17 cellular contexts compared by ENCODE assay signal in the genomic region with DNA sequence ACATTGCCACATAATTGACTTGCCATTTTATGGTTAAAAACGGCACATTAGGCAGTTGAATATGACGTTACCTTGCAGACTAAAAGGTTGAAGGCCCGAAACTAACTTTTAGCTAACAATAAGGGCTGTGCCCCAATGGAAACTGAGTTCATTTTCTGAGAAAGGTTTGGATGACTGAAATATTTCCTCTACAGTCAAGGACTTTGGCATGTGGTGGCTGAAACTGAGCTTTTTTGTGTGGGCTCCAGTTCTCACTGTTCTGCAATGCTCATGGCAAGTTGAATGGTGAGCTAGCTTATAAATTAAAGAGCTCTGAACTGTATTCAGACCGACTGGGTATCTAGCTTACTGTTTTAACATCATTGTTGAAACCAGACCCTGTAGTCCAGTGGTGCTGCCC. TPM values are rescaled to one million over a fixed set of nuclear protein-coding genes. Genes with fewer than 3 reads are reported as not detected.
DNase-seq lines count a peak whose midpoint lies in the region; ATAC-seq and TF ChIP-seq lines count a peak whose summit lies in the region.
"Had no signal": no experiment of that assay in that cellular context is flagged by ENCODE, and none has a peak within 500 bp of the region (broad histone marks: within the 10 kb centered on the region; RNA-seq: fewer than 3 reads in every experiment).

No MANE protein-coding gene starts in this region.

- peaks cover 2% of the 10 kb centered on the region for H3K4me1 Mint-ChIP-seq in activated T-cell treated with anti-CD3 and anti-CD28 coated beads, Interleukin-2, amount 50 U/mL, for 4 hours (ENCODE audit: low read depth)

- no peak for TF ChIP-seq CTCF in GM12865 (IDR thresholded peaks at IDR 0.05; ENCODE audit: insufficient read depth, low read depth, low read length, missing control alignments)

- intact Hi-C loops in left colon (cut with DNase I, micrococcal nuclease), result no loop called here

- H3K36me3 Mint-ChIP-seq in activated T-cell treated with anti-CD3 and anti-CD28 coated beads, Interleukin-2, amount 50 U/mL, for 4 hours (ENCODE audit: insufficient read depth), result peaks cover 5% of the 10 kb centered on the region

- peaks cover 9% of the 10 kb centered on the region for H3K27me3 Mint-ChIP-seq in activated T-cell treated with anti-CD3 and anti-CD28 coated beads, Interleukin-2, amount 50 U/mL, for 4 hours (ENCODE audit: low read depth)

- no peak overlapping the region for H3K4me3 ChIP-seq in GM12865 (ENCODE audit: low read depth, low read length)
- H3K4me3 ChIP-seq: suprapubic skin had no signal

- H3K4me3 Mint-ChIP-seq in activated T-cell treated with anti-CD3 and anti-CD28 coated beads, Interleukin-2, amount 50 U/mL, for 4 hours, result no peak overlapping the region

- H3K9me3 Mint-ChIP-seq in activated T-cell treated with anti-CD3 and anti-CD28 coated beads, Interleukin-2, amount 50 U/mL, for 4 hours, result peaks cover 12% of the 10 kb centered on the region

- DNase-seq in GM12865 (ENCODE audit: low read depth) (peak; percentile 80), SW480 (ENCODE audit: low spot score) (no peak), SW 1271 (lab: John Stamatoyannopoulos, UW) (no peak), D341Med (ENCODE audit: low spot score) (no peak), left colon (no peak)
- no peak for DNase-seq in activated T-cell treated with anti-CD3 and anti-CD28 coated beads, Interleukin-2, amount 50 U/mL, for 4 hours
- DNase-seq: EL, kidney, NCI-H1105, RPMI8226, T1000 had no signal

- peak; percentile 32 for ATAC-seq in GM18520 (IDR thresholded peaks at IDR 0.05; ENCODE audit: unreplicated experiment)
- ATAC-seq in HG03095 (IDR thresholded peaks at IDR 0.05; ENCODE audit: unreplicated experiment), result peak; percentile 55
- ATAC-seq in activated T-cell treated with anti-CD3 and anti-CD28 coated beads, Interleukin-2, amount 50 U/mL, for 4 hours, result peak; percentile 74 to 80
- no peak for ATAC-seq in left colon

RNA-seq across cellular contexts. Expression of a gene that starts 23.8 kb away (rescaled TPM):
- not detected for total RNA-seq in activated T-cell treated with anti-CD3 and anti-CD28 coated beads, Interleukin-2, amount 50 U/mL, for 4 hours
- total RNA-seq in left colon, result not detected
- total RNA-seq: glomerular endothelial cell, myocyte, renal cortical epithelial cell, suprapubic skin had no signal

RNA-seq across cellular contexts. Expression of a gene that starts 51.9 kb away (rescaled TPM):
- total RNA-seq in activated T-cell treated with anti-CD3 and anti-CD28 coated beads, Interleukin-2, amount 50 U/mL, for 4 hours, result 100 to 1,000 TPM; 220 to 245 (median 229) TPM
- total RNA-seq in left colon, result 100 to 1,000 TPM; 242 to 274 TPM
